ENCODE assay signal across 21 cellular contexts in genomic region chr6:86477510-86478166, GRCh38.
A peak's percentile ranks its signal among the peaks of the same experiment; 100 is the strongest.
DNase-seq lines count a peak whose midpoint lies in the region; ATAC-seq and TF ChIP-seq lines count a peak whose summit lies in the region.
"Had no signal": no experiment of that assay in that cellular context is flagged by ENCODE, and none has a peak within 500 bp of the region (broad histone marks: within the 10 kb centered on the region; RNA-seq: fewer than 3 reads in every experiment).

No MANE protein-coding gene starts in this region.

- no peaks in the 10 kb centered on the region for H3K9me2 ChIP-seq in SK-N-SH

- 37% methylated on average over 8 of the region's 9 CpGs for WGBS in SK-N-SH (ENCODE audit: low lambda C conversion rate)

- H3K79me2 ChIP-seq in SK-N-SH (ENCODE audit: insufficient read depth) = no peaks in the 10 kb centered on the region

- no peak for TF ChIP-seq RAD21 in SK-N-SH (IDR thresholded peaks at IDR 0.05; ENCODE audit: low read length)

- DNase-seq in NCI-H510A treated with DMSO at 0.1 percent for 48 hours (lab: John Stamatoyannopoulos, UW) (peak; percentile 23), NCI-H510A (lab: John Stamatoyannopoulos, UW) (no peak), SJCRH30 (peak; percentile 13 to 54), iPS-NIHi7 (ENCODE audit: extremely low spot score) (peak; percentile 14), SK-N-SH (no peak), ACHN (no peak), GM19238 (ENCODE audit: insufficient read length, low spot score) (no peak)
- DNase-seq in stimulated activated naive CD8-positive, alpha-beta T cell treated with anti-CD3 and anti-CD28 coated beads, Interleukin-15, Interleukin-2, amounts not matched to agents 100 U/mL and 50 U/mL, for 24 hours = no peak
- DNase-seq: activated CD4-positive, alpha-beta T cell treated with anti-CD3 and anti-CD28 coated beads, Interleukin-2, amount 50 U/mL, for 1 hour; activated T-cell treated with anti-CD3 and anti-CD28 coated beads for 4 hours; CD4-positive, alpha-beta memory T cell; cortex of kidney; mammary epithelial cell; natural killer cell; NCI-H1694 treated with DMSO at 0.1 percent for 48 hours; NCI-H69; stimulated activated naive CD8-positive, alpha-beta T cell treated with anti-CD3 and anti-CD28 coated beads, Interleukin-15, amount 100 ng/mL, for 72 hours; SW 1271 had no signal

- H3K4me3 ChIP-seq in SJCRH30 (no peak overlapping the region), SK-N-SH (ENCODE audit: low read depth in 2 of 2, low read length in 1 of 2) (no peak overlapping the region)
- H3K4me3 ChIP-seq: A549 had no signal

- H3F3A ChIP-seq in SK-N-SH (replicated peaks; ENCODE audit: insufficient read depth) = no peaks in the 10 kb centered on the region

- CTCF ChIA-PET in SK-N-SH (lab: Yijun Ruan, JAX) = no interaction called here

- no peak for TF ChIP-seq CTCF in SK-N-SH (IDR thresholded peaks at IDR 0.05)

- in situ Hi-C loops in ACHN (cut with HindIII; ENCODE audit: low pct_ligation_motif_present, low pct_unique_long_range_greater_than_20kb, low sequenced_read_pairs) = no loop called here

- H3K27ac ChIP-seq in SJCRH30 = no peak overlapping the region
- H3K27ac ChIP-seq in SK-N-SH (ENCODE audit: low read depth in 2 of 2, low read length in 1 of 2) = no peak overlapping the region
- H3K27ac ChIP-seq: A549, RWPE1 had no signal

- H4K20me1 ChIP-seq in SK-N-SH (ENCODE audit: insufficient read depth) = no peaks in the 10 kb centered on the region

- no peak for ATAC-seq in stimulated activated naive CD8-positive, alpha-beta T cell treated with anti-CD3 and anti-CD28 coated beads, Interleukin-15, Interleukin-2, amounts not matched to agents 100 U/mL and 50 U/mL, for 24 hours
- ATAC-seq: A549; activated naive CD4-positive, alpha-beta T cell treated with anti-CD3 and anti-CD28 coated beads, Interleukin-2, amount 50 U/mL, for 72 hours; natural killer cell; stimulated activated naive CD8-positive, alpha-beta T cell treated with anti-CD3 and anti-CD28 coated beads, Interleukin-15, amount 100 ng/mL, for 72 hours had no signal

- H3K4me1 ChIP-seq in SJCRH30 (peaks cover 3% of the 10 kb centered on the region; the same call in 1 of the 2 replicates), SK-N-SH (ENCODE audit: control insufficient read depth in 1 of 2, insufficient read depth in 2 of 2, low read depth in 1 of 2, low read length in 1 of 2) (peaks cover 0 to 3% of the 10 kb centered on the region in 2 experiments; a peak in 1 of 4 replicates)
- H3K4me1 ChIP-seq: A549 had no signal

- H2AFZ ChIP-seq in SK-N-SH (ENCODE audit: low read depth) = no peak overlapping the region

- TF ChIP-seq EP300 in SK-N-SH (IDR thresholded peaks at IDR 0.05; ENCODE audit: borderline replicate concordance in 1 of 2, low read depth in 1 of 2, low read length in 1 of 2) = no peak

- H3K9me3 ChIP-seq in SJCRH30 (replicated peaks) (no peaks in the 10 kb centered on the region), SK-N-SH (no peaks in the 10 kb centered on the region; the same call in 1 of the 2 replicates)
- H3K9me3 ChIP-seq: A549 had no signal

- no peak overlapping the region for H3K9ac ChIP-seq in SK-N-SH

- POLR2A ChIA-PET in SK-N-SH (lab: Yijun Ruan, JAX) = no interaction called here

- no peak overlapping the region for H3K4me2 ChIP-seq in SK-N-SH
- H3K4me2 ChIP-seq: A549 had no signal

- H3K27me3 ChIP-seq in SJCRH30 = no peaks in the 10 kb centered on the region
- no peaks in the 10 kb centered on the region for H3K27me3 ChIP-seq in SK-N-SH (ENCODE audit: insufficient read depth)

- H3K36me3 ChIP-seq in SJCRH30 (no peaks in the 10 kb centered on the region), SK-N-SH (replicated peaks in 1 of 2; ENCODE audit: control insufficient read depth in 1 of 2, insufficient read depth in 2 of 2, low read length in 1 of 2) (no peaks in the 10 kb centered on the region)

TF ChIP-seq in SK-N-SH, 30 proteins besides CTCF, POLR2A, EP300 and RAD21:
- TF ChIP-seq FOXM1 (IDR thresholded peaks at IDR 0.05; ENCODE audit: low read depth) = no peak
- TF ChIP-seq PBX3 (IDR thresholded peaks at IDR 0.05) = no peak
- TF ChIP-seq RFX5 (IDR thresholded peaks at IDR 0.05; ENCODE audit: low read length) = no peak
- TF ChIP-seq, protein P1, sequence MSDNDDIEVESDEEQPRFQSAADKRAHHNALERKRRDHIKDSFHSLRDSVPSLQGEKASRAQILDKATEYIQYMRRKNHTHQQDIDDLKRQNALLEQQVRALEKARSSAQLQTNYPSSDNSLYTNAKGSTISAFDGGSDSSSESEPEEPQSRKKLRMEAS (IDR thresholded peaks at IDR 0.05; ENCODE audit: low read depth) = no peak
- TF ChIP-seq FOXJ3 (CRISPR knock-in tag; IDR thresholded peaks at IDR 0.05) = no peak
- TF ChIP-seq SMC3 (IDR thresholded peaks at IDR 0.05; ENCODE audit: low read depth, low read length) = no peak

Comparison
In these comparisons a context has a peak if more than half of its experiments do, and no peak if none do; other contexts are left out.
1. DNase-seq: peak in NCI-H510A treated with DMSO at 0.1 percent for 48 hours (single experiment), SJCRH30 (2 of 2) and iPS-NIHi7 (single experiment); none in NCI-H510A (single experiment), SK-N-SH (single experiment), stimulated activated naive CD8-positive, alpha-beta T cell treated with anti-CD3 and anti-CD28 coated beads, Interleukin-15, Interleukin-2, amounts not matched to agents 100 U/mL and 50 U/mL, for 24 hours (single experiment), ACHN (single experiment) and GM19238 (single experiment).